Comparison of ENCODE assay signal across 8 cellular contexts in the genomic region with DNA sequence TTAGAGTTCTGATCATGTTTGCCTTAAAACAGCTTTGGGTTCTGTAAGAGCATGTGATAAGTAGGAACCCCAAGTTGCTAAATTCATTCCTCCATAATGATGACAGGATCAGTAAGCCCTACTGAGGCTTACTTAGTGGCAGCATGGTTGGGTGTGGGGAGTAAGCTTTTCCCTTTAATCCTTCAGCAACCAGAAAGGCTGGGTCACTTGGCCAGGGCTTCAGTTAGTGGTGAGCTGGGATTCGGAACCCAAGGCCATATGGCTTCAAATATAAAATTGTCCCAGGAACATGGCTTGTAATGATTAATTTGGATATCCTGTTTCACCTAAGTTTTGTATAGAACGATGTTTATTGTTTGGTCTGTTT. TPM values are rescaled to one million over a fixed set of nuclear protein-coding genes. Genes with fewer than 3 reads are reported as not detected.
A peak's percentile ranks its signal among the peaks of the same experiment; 100 is the strongest.
DNase-seq lines count a peak whose midpoint lies in the region; ATAC-seq and TF ChIP-seq lines count a peak whose summit lies in the region.

No MANE protein-coding gene starts in this region.

- H3K27me3 ChIP-seq in BE2C (no peaks in the 10 kb centered on the region), heart right ventricle (peaks cover 0 to 4% (median 0%) of the 10 kb centered on the region in 7 donors), gastrocnemius medialis (no peaks in the 10 kb centered on the region)

- H3K9me3 ChIP-seq in BE2C (no peaks in the 10 kb centered on the region), heart right ventricle (no peaks in the 10 kb centered on the region), gastrocnemius medialis (no peaks in the 10 kb centered on the region)

- no peak for TF ChIP-seq POLR2A in gastrocnemius medialis (IDR thresholded peaks at IDR 0.05)

- peaks cover 15% of the 10 kb centered on the region for H3K4me1 Mint-ChIP-seq in activated B cell treated with CpG ODN at 0.5 μM for 24 hours

- H3K27ac ChIP-seq in heart right ventricle: peak overlapping the region; percentile 44 to 89 (median 84)
- H3K27ac ChIP-seq in gastrocnemius medialis: peak overlapping the region; percentile 81 to 95 (median 86)

- in situ Hi-C loops in gastrocnemius medialis (cut with MboI; ENCODE audit: low sequenced_read_pairs in 4 of 4): no loop called here

- DNase-seq in BE2C (no peak), activated B cell treated with CpG ODN at 0.5 μM for 24 hours (no peak), heart right ventricle (no peak), gastrocnemius medialis (no peak), COR-L47 (lab: John Stamatoyannopoulos, UW) (no peak), NCI-H446 treated with DMSO at 0.1 percent for 48 hours (lab: John Stamatoyannopoulos, UW) (no peak)

- peaks cover 3% of the 10 kb centered on the region for H3K27me3 Mint-ChIP-seq in activated B cell treated with CpG ODN at 0.5 μM for 24 hours

- H3K36me3 ChIP-seq in BE2C (peaks cover 16% of the 10 kb centered on the region), heart right ventricle (no peaks in the 10 kb centered on the region), gastrocnemius medialis (no peaks in the 10 kb centered on the region)

- CTCF ChIA-PET in activated B cell treated with CpG ODN at 0.5 μM for 24 hours (lab: Charles Lee): interaction anchor here (0.8 to 1.9 kb wide), 2 partner anchors 56 to 94 kb away, joined by 4 to 6 read pairs; no protein-coding TSS in a partner anchor

- intact Hi-C loops in activated B cell treated with CpG ODN at 0.5 μM for 24 hours (cut with micrococcal nuclease): loop anchor here (2.0 to 5.0 kb wide), 5 partner anchors 20 to 366 kb away; partner anchors contain the start of genes GOT2, MMP15, SETD6 and SLC38A7
- intact Hi-C loops in heart right ventricle (cut with DNase I): loop anchor here in 4 of 10 donors (5.0 to 10.0 kb wide), 4 partner anchors 46 to 94 kb away; no protein-coding TSS in a partner anchor
- intact Hi-C loops in gastrocnemius medialis (cut with DNase I; ENCODE audit: low total_unique reads): loop anchor here (10.0 kb wide), 1 partner anchor 342 kb away; the partner anchor contains the start of gene GOT2

- no peaks in the 10 kb centered on the region for H3K9me3 Mint-ChIP-seq in activated B cell treated with CpG ODN at 0.5 μM for 24 hours

- peak; percentile 24 for ATAC-seq in GM18909 (IDR thresholded peaks at IDR 0.05; ENCODE audit: poor library complexity, unreplicated experiment)
- ATAC-seq in HG03196 (IDR thresholded peaks at IDR 0.05; ENCODE audit: unreplicated experiment): peak; percentile 21
- ATAC-seq in activated B cell treated with CpG ODN at 0.5 μM for 24 hours (ENCODE audit: low read depth): no peak
- peak in 6 of 8 donors; percentile 7 to 38 (median 20) for ATAC-seq in heart right ventricle
- ATAC-seq in gastrocnemius medialis: peak in 1 of 2 donors; percentile 35

- H3K36me3 Mint-ChIP-seq in activated B cell treated with CpG ODN at 0.5 μM for 24 hours (ENCODE audit: low read depth): peaks cover 5% of the 10 kb centered on the region

- H3K4me3 ChIP-seq in BE2C (ENCODE audit: low read depth, low read length) (peak overlapping the region; percentile 77), heart right ventricle (peak overlapping the region; percentile 61 to 100 (median 78)), gastrocnemius medialis (peak overlapping the region; percentile 86 to 98 (median 94))

- H3K4me3 Mint-ChIP-seq in activated B cell treated with CpG ODN at 0.5 μM for 24 hours: peak overlapping the region; percentile 100

- TF ChIP-seq CTCF in BE2C (IDR thresholded peaks at IDR 0.05; ENCODE audit: low read depth, low read length): no peak
- TF ChIP-seq CTCF in activated B cell treated with CpG ODN at 0.5 μM for 24 hours (IDR thresholded peaks at IDR 0.05): no peak
- TF ChIP-seq CTCF in heart right ventricle (IDR thresholded peaks at IDR 0.05): no peak
- no peak for TF ChIP-seq CTCF in gastrocnemius medialis (IDR thresholded peaks at IDR 0.05 in 4 of 5, conservative IDR thresholded peaks at IDR 0.05 in 1 of 5)

- H3K4me1 ChIP-seq in BE2C (peaks cover 5% of the 10 kb centered on the region; the same call in 1 of the 2 replicates), heart right ventricle (peaks cover 0 to 20% (median 12%) of the 10 kb centered on the region in 9 donors), gastrocnemius medialis (peaks cover 6 to 7% of the 10 kb centered on the region in 2 donors)

- 59 to 70% methylated on average over 2 of the region's 2 CpGs for WGBS in heart right ventricle, 2 donors

- POLR2A ChIA-PET in activated B cell treated with CpG ODN at 0.5 μM for 24 hours (lab: Charles Lee): interaction anchor here (0.6 to 1.5 kb wide), 4 partner anchors 15 to 292 kb away, joined by 3 to 8 read pairs (median 4); partner anchors contain the start of genes CNOT1 and SLC38A7

- peak overlapping the region; percentile 97 for H3K27ac Mint-ChIP-seq in activated B cell treated with CpG ODN at 0.5 μM for 24 hours

RNA-seq across cellular contexts. Expression of gene GINS3, which starts 0.8 kb away (rescaled TPM):
- 14.4 TPM for polyA plus RNA-seq in BE2C (2012; ENCODE audit: insufficient read depth, insufficient read length, low read depth)
- total RNA-seq in activated B cell treated with CpG ODN at 0.5 μM for 24 hours: 5.3 and 6.9 TPM in 2 replicates
- total RNA-seq in heart right ventricle: 1 to 10 TPM; 4.0 to 8.8 (median 5.5) TPM
- 10 to 100 TPM in 1 of 2 donors, 1 to 10 TPM in 1; 6.9 to 13.5 TPM for polyA plus RNA-seq in heart right ventricle
- total RNA-seq in gastrocnemius medialis: 1 to 10 TPM in 2 of 4 donors, under 1 TPM in 2; 0.55 to 3.3 (median 1.0) TPM
